Comparison of ENCODE assay signal across 1 cellular context in the genomic region with DNA sequence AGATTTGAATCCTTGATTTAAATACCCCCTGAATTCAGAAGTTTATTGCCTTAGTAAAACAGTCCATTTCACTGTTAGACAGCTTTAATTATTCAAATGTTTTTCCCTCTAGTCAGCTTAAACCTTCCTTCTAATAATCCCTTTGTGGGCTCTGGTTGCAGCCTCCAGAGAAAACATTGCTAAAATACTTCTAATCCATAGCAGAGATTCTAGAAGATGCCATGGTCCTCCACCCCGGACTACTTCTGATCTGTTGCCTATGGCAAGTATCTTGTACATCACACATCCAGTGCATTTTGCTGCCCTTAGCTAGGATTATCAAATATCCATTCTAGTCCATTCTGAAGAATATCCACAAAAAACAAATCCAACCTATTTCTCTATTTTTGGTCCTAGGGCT.
TF ChIP-seq lines count a peak whose summit lies in the region.

No MANE protein-coding gene starts in this region.

TF ChIP-seq in HCT116, 20 proteins besides CTCF, POLR2A, EP300 and RAD21 (continued from another document):
- TF ChIP-seq, protein P1, sequence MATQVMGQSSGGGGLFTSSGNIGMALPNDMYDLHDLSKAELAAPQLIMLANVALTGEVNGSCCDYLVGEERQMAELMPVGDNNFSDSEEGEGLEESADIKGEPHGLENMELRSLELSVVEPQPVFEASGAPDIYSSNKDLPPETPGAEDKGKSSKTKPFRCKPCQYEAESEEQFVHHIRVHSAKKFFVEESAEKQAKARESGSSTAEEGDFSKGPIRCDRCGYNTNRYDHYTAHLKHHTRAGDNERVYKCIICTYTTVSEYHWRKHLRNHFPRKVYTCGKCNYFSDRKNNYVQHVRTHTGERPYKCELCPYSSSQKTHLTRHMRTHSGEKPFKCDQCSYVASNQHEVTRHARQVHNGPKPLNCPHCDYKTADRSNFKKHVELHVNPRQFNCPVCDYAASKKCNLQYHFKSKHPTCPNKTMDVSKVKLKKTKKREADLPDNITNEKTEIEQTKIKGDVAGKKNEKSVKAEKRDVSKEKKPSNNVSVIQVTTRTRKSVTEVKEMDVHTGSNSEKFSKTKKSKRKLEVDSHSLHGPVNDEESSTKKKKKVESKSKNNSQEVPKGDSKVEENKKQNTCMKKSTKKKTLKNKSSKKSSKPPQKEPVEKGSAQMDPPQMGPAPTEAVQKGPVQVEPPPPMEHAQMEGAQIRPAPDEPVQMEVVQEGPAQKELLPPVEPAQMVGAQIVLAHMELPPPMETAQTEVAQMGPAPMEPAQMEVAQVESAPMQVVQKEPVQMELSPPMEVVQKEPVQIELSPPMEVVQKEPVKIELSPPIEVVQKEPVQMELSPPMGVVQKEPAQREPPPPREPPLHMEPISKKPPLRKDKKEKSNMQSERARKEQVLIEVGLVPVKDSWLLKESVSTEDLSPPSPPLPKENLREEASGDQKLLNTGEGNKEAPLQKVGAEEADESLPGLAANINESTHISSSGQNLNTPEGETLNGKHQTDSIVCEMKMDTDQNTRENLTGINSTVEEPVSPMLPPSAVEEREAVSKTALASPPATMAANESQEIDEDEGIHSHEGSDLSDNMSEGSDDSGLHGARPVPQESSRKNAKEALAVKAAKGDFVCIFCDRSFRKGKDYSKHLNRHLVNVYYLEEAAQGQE (IDR thresholded peaks at IDR 0.05; ENCODE audit: low read depth) = no peak
- no peak for TF ChIP-seq CBX3 (IDR thresholded peaks at IDR 0.05; ENCODE audit: low read depth)
